ENCODE assay signal across 29 cellular contexts in genomic region chr10:131764929-131765328, GRCh38.
"Had no signal": no experiment of that assay in that cellular context is flagged by ENCODE, and none has a peak within 500 bp of the region (broad histone marks: within the 10 kb centered on the region; RNA-seq: fewer than 3 reads in every experiment).

No MANE protein-coding gene starts in this region.

- H3K36me3 ChIP-seq: heart left ventricle, left lung, right atrium auricular region, right lobe of liver, stomach, thyroid gland, transverse colon, upper lobe of left lung, vagina had no signal

- H3K9me3 Mint-ChIP-seq: immature natural killer cell; mesothelial cell of epicardium; natural killer cell treated with Interleukin-12 subunit alpha and Interleukin-12 subunit beta and Interleukin-15 and Interleukin-18, amount 100 ng/mL, for 72 hours had no signal

- H3K4me1 Mint-ChIP-seq: immature natural killer cell; naive thymus-derived CD4-positive, alpha-beta T cell had no signal

- H3K36me3 Mint-ChIP-seq: immature natural killer cell; mesothelial cell of epicardium; naive thymus-derived CD4-positive, alpha-beta T cell; natural killer cell treated with Interleukin-12 subunit alpha and Interleukin-12 subunit beta and Interleukin-15 and Interleukin-18, amount 100 ng/mL, for 72 hours had no signal

- DNase-seq: heart left ventricle; hypothalamus; immature natural killer cell; left cardiac atrium; left lung; mesendoderm; naive thymus-derived CD4-positive, alpha-beta T cell; nucleus accumbens; right lobe of liver; stimulated activated CD4-positive, alpha-beta T cell treated with anti-CD3 and anti-CD28 coated beads, Interleukin-1b, Interleukin-23, amount 100 ng/mL, for 48 hours; stimulated activated CD4-positive, alpha-beta T cell treated with anti-CD3 and anti-CD28 coated beads, Interleukin-2, amount 100 ng/mL, for 48 hours; stimulated activated CD4-positive, alpha-beta T cell treated with anti-CD3 and anti-CD28 coated beads, Interleukin-4, amount 100 ng/mL, for 4 hours; stimulated activated CD8-positive, alpha-beta memory T cell treated with anti-CD3 and anti-CD28 coated beads, Interleukin-4, amount 100 ng/mL, for 48 hours; stimulated activated naive B cell treated with anti-CD40 and anti-IgM and Interleukin-4, amounts not matched to agents 10 μg/mL and 1 μg/mL and 100 μg/mL, for 72 hours; stimulated activated naive CD8-positive, alpha-beta T cell treated with anti-CD3 and anti-CD28 coated beads, Interleukin-15, Interleukin-2, amounts not matched to agents 100 U/mL and 50 U/mL, for 24 hours; stomach; testis; thyroid gland; transverse colon; upper lobe of left lung had no signal

- H3K27ac ChIP-seq: heart left ventricle, left lung, parathyroid adenoma, right atrium auricular region, right lobe of liver, stomach, testis, thyroid gland, transverse colon, upper lobe of left lung, vagina had no signal

- H3K4me3 Mint-ChIP-seq: immature natural killer cell; mesothelial cell of epicardium; naive thymus-derived CD4-positive, alpha-beta T cell; natural killer cell treated with Interleukin-12 subunit alpha and Interleukin-12 subunit beta and Interleukin-15 and Interleukin-18, amount 100 ng/mL, for 72 hours; stimulated activated naive B cell treated with anti-CD40 and anti-IgM and Interleukin-4, amounts not matched to agents 10 μg/mL and 1 μg/mL and 100 μg/mL, for 72 hours had no signal

- H3K9me3 ChIP-seq: left lung, right atrium auricular region, right lobe of liver, testis, thyroid gland, transverse colon, upper lobe of left lung, vagina had no signal

- H3K27ac Mint-ChIP-seq: immature natural killer cell; mesothelial cell of epicardium; naive thymus-derived CD4-positive, alpha-beta T cell; natural killer cell treated with Interleukin-12 subunit alpha and Interleukin-12 subunit beta and Interleukin-15 and Interleukin-18, amount 100 ng/mL, for 72 hours; progenitor cell of endocrine pancreas; stimulated activated naive B cell treated with anti-CD40 and anti-IgM and Interleukin-4, amounts not matched to agents 10 μg/mL and 1 μg/mL and 100 μg/mL, for 72 hours had no signal

- H3K4me1 ChIP-seq: heart left ventricle, left lung, parathyroid adenoma, right atrium auricular region, right lobe of liver, stomach, testis, thyroid gland, transverse colon, upper lobe of left lung, vagina had no signal

- ATAC-seq: heart left ventricle; left cardiac atrium; left lung; naive thymus-derived CD4-positive, alpha-beta T cell; right lobe of liver; stimulated activated naive B cell treated with anti-CD40 and anti-IgM and Interleukin-4, amounts not matched to agents 10 μg/mL and 1 μg/mL and 100 μg/mL, for 72 hours; stimulated activated naive CD8-positive, alpha-beta T cell treated with anti-CD3 and anti-CD28 coated beads, Interleukin-15, Interleukin-2, amounts not matched to agents 100 U/mL and 50 U/mL, for 24 hours had no signal

- FAIRE-seq: islet of Langerhans had no signal

- H3K4me3 ChIP-seq: heart left ventricle, left lung, lung, right atrium auricular region, right lobe of liver, smooth muscle cell, stomach, testis, thyroid gland, transverse colon, upper lobe of left lung, vagina had no signal

- H3K27me3 ChIP-seq: right atrium auricular region, right lobe of liver, testis, thyroid gland, transverse colon, upper lobe of left lung, vagina had no signal
